1 cellular context compared by ENCODE assay signal in the genomic region with DNA sequence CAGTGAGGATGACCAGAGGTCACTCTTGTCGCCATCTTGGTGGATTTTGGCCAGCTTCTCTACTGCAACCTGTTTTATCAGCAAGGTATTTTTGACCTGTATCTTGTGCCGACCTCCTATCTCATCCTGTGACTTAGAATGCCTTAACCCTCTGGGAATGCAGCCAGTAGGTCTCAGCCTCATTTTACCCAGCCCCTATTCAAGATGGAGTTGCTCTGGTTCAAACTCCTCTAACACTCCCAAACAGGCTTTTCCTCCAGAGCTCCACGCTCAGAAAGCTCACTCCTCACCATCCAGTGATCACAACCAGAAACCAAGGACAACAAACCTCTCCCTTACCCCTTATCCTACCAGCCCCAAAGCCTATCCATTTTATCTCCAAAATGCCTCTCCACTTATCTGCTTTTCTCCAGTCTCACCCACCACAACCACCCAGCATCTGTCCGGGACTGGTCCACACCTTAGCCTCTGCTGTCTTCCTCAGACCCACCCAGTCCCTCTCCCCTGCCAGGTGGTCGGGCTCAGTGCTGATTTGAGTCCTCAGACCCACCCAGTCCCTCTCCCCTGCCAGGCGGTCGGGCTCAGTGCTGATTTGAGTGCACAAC.
TF ChIP-seq lines count a peak whose summit lies in the region.

No MANE protein-coding gene starts in this region.

TF ChIP-seq in K562, 482 proteins besides CTCF, POLR2A, EP300 and RAD21 (continued from another document):
- TF ChIP-seq ARID1B (IDR thresholded peaks at IDR 0.05) (0 out of 2 replicates have a peak, but pooled peaks have one; percentile 17), PREB (CRISPR knock-in tag; IDR thresholded peaks at IDR 0.05) (no peak), NR4A1 (CRISPR knock-in tag; IDR thresholded peaks at IDR 0.05) (no peak), NR4A1 (tag; IDR thresholded peaks at IDR 0.05) (peak; percentile 96), PHTF2 (CRISPR knock-in tag; IDR thresholded peaks at IDR 0.05) (no peak), TRIM24 (IDR thresholded peaks at IDR 0.05) (no peak), LEF1 (IDR thresholded peaks at IDR 0.05) (no peak), ZBTB12 (CRISPR knock-in tag; IDR thresholded peaks at IDR 0.05) (0 out of 2 replicates have a peak, but pooled peaks have one; percentile 8), ETS2 (tag; IDR thresholded peaks at IDR 0.05; ENCODE audit: borderline replicate concordance, poor library complexity, severe bottlenecking) (no peak), GTF2A2 (tag; IDR thresholded peaks at IDR 0.05) (peak; percentile 86), E2F3 (CRISPR knock-in tag; IDR thresholded peaks at IDR 0.05) (0 out of 2 replicates have a peak, but pooled peaks have one; percentile 21), HINFP (tag; conservative IDR thresholded peaks at IDR 0.05; ENCODE audit: low read depth) (peak; percentile 79), ATF6 (CRISPR knock-in tag; IDR thresholded peaks at IDR 0.05) (no peak), TAL1 (IDR thresholded peaks at IDR 0.05) (0 out of 2 replicates have a peak, but pooled peaks have one; percentile 13), CREB3 (tag; conservative IDR thresholded peaks at IDR 0.05; ENCODE audit: low read depth) (peak; percentile 90), THRA (IDR thresholded peaks at IDR 0.05) (no peak), ZNF175 (CRISPR knock-in tag; IDR thresholded peaks at IDR 0.05; ENCODE audit: low read depth) (peak; percentile 71; the same call in 1 of the 2 replicates), TEAD2 (tag; IDR thresholded peaks at IDR 0.05) (no peak), GATAD2B (IDR thresholded peaks at IDR 0.05; ENCODE audit: borderline replicate concordance) (no peak), CBFA2T3 (IDR thresholded peaks at IDR 0.05) (peak; percentile 66), PYGO2 (tag; IDR thresholded peaks at IDR 0.05) (peak; percentile 91), HDAC2 (IDR thresholded peaks at IDR 0.05) (no peak), CLOCK (CRISPR knock-in tag; IDR thresholded peaks at IDR 0.05; ENCODE audit: borderline replicate concordance) (peak; percentile 36; the same call in 1 of the 2 replicates), TFAM (CRISPR knock-in tag; conservative IDR thresholded peaks at IDR 0.05) (no peak), PHB2 (IDR thresholded peaks at IDR 0.05; ENCODE audit: low read depth) (no peak), SRSF1 (IDR thresholded peaks at IDR 0.05; ENCODE audit: low read depth, low read length) (no peak)
- TF ChIP-seq, protein P1, sequence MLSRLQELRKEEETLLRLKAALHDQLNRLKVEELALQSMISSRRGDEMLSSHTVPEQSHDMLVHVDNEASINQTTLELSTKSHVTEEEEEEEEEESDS (CRISPR knock-in tag; IDR thresholded peaks at IDR 0.05) = no peak
- TF ChIP-seq, protein P2, sequence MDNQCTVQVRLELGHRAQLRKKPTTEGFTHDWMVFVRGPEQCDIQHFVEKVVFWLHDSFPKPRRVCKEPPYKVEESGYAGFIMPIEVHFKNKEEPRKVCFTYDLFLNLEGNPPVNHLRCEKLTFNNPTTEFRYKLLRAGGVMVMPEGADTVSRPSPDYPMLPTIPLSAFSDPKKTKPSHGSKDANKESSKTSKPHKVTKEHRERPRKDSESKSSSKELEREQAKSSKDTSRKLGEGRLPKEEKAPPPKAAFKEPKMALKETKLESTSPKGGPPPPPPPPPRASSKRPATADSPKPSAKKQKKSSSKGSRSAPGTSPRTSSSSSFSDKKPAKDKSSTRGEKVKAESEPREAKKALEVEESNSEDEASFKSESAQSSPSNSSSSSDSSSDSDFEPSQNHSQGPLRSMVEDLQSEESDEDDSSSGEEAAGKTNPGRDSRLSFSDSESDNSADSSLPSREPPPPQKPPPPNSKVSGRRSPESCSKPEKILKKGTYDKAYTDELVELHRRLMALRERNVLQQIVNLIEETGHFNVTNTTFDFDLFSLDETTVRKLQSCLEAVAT (IDR thresholded peaks at IDR 0.05) = no peak
- TF ChIP-seq, protein P3, sequence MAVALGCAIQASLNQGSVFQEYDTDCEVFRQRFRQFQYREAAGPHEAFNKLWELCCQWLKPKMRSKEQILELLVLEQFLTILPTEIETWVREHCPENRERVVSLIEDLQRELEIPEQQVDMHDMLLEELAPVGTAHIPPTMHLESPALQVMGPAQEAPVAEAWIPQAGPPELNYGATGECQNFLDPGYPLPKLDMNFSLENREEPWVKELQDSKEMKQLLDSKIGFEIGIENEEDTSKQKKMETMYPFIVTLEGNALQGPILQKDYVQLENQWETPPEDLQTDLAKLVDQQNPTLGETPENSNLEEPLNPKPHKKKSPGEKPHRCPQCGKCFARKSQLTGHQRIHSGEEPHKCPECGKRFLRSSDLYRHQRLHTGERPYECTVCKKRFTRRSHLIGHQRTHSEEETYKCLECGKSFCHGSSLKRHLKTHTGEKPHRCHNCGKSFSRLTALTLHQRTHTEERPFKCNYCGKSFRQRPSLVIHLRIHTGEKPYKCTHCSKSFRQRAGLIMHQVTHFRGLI (CRISPR knock-in tag; IDR thresholded peaks at IDR 0.05) = 0 out of 2 replicates have a peak, but pooled peaks have one; percentile 13
- TF ChIP-seq, protein P4, sequence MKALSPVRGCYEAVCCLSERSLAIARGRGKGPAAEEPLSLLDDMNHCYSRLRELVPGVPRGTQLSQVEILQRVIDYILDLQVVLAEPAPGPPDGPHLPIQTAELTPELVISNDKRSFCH (CRISPR knock-in tag; IDR thresholded peaks at IDR 0.05) = 0 out of 2 replicates have a peak, but pooled peaks have one; percentile 40
- TF ChIP-seq, protein P4 (tag; IDR thresholded peaks at IDR 0.05) = peak; percentile 97
- TF ChIP-seq, protein P5, sequence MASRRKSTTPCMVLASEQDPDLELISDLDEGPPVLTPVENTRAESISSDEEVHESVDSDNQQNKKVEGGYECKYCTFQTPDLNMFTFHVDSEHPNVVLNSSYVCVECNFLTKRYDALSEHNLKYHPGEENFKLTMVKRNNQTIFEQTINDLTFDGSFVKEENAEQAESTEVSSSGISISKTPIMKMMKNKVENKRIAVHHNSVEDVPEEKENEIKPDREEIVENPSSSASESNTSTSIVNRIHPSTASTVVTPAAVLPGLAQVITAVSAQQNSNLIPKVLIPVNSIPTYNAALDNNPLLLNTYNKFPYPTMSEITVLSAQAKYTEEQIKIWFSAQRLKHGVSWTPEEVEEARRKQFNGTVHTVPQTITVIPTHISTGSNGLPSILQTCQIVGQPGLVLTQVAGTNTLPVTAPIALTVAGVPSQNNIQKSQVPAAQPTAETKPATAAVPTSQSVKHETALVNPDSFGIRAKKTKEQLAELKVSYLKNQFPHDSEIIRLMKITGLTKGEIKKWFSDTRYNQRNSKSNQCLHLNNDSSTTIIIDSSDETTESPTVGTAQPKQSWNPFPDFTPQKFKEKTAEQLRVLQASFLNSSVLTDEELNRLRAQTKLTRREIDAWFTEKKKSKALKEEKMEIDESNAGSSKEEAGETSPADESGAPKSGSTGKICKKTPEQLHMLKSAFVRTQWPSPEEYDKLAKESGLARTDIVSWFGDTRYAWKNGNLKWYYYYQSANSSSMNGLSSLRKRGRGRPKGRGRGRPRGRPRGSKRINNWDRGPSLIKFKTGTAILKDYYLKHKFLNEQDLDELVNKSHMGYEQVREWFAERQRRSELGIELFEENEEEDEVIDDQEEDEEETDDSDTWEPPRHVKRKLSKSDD (conservative IDR thresholded peaks at IDR 0.05; ENCODE audit: low read length) = no peak
